ENCODE assay signal across 1 cellular context in the genomic region with DNA sequence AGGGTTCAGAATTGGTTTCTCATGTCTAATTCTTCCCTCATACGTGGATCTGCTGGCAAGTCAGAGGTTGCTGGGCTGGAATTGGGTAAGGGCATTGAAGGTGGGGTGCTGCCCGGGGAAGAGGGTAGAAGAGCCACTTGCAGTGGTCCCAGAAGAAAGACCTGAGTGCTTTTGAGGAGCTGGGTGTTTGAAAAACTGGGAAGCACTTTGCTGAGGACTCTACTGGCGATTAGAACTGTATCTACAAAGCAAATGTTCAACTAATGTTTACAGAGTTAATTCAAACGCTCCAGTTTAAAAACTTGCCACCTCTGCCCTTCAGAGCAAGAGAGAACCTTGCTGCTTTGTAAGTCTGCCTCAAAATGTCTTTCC.
TF ChIP-seq lines count a peak whose summit lies in the region.

No MANE protein-coding gene starts in this region.

TF ChIP-seq in GM23338, 12 proteins besides CTCF, POLR2A, EP300 and RAD21 (continued from another document):
- TF ChIP-seq ZNF462 (CRISPR knock-in tag; IDR thresholded peaks at IDR 0.05) (no peak), REST (IDR thresholded peaks at IDR 0.05; ENCODE audit: unreplicated experiment) (no peak), POLR2AphosphoS5 (IDR thresholded peaks at IDR 0.05; ENCODE audit: low read depth) (no peak), EZH2phosphoT487 (IDR thresholded peaks at IDR 0.05; ENCODE audit: unreplicated experiment) (no peak), CREB1 (CRISPR knock-in tag; IDR thresholded peaks at IDR 0.05; ENCODE audit: low read depth) (no peak), ZNF331 (CRISPR knock-in tag; IDR thresholded peaks at IDR 0.05; ENCODE audit: low read depth) (no peak), JUNB (IDR thresholded peaks at IDR 0.05; ENCODE audit: unreplicated experiment) (no peak), NANOG (IDR thresholded peaks at IDR 0.05; ENCODE audit: borderline replicate concordance) (no peak), ZNF114 (CRISPR knock-in tag; IDR thresholded peaks at IDR 0.05) (no peak), EZH2 (IDR thresholded peaks at IDR 0.05; ENCODE audit: low read depth, unreplicated experiment) (no peak)
